ENCODE assay signal across 19 cellular contexts in genomic region chr2:5474716-5475115, GRCh38.
"Had no signal": no experiment of that assay in that cellular context is flagged by ENCODE, and none has a peak within 500 bp of the region (broad histone marks: within the 10 kb centered on the region; RNA-seq: fewer than 3 reads in every experiment).

No MANE protein-coding gene starts in this region.

- DNase-seq: activated CD4-positive, alpha-beta T cell treated with anti-CD3 and anti-CD28 coated beads for 1 hour; activated CD8-positive, alpha-beta memory T cell treated with anti-CD3 and anti-CD28 coated beads for 24 hours; activated CD8-positive, alpha-beta memory T cell treated with anti-CD3 and anti-CD28 coated beads, Interleukin-2, amount 50 U/mL, for 48 hours; activated effector memory CD4-positive, alpha-beta T cell treated with anti-CD3 and anti-CD28 coated beads, Interleukin-2, amount 50 U/mL, for 16 hours; activated T-cell treated with anti-CD3 and anti-CD28 coated beads, Interleukin-2, amount 50 U/mL, for 48 hours; adrenal gland; effector CD8-positive, alpha-beta T cell; esophagus squamous epithelium; mammary epithelial cell; psoas muscle; stimulated activated CD4-positive, alpha-beta T cell treated with anti-CD3 and anti-CD28 coated beads, Interleukin-2, amount 100 ng/mL, for 24 hours; stimulated activated naive CD8-positive, alpha-beta T cell treated with anti-CD3 and anti-CD28 coated beads, Interleukin-15, Interleukin-2, amounts not matched to agents 100 U/mL and 50 U/mL, for 24 hours; substantia nigra; T-helper 2 cell; tibial artery had no signal

- H3K9me3 Mint-ChIP-seq: activated naive CD4-positive, alpha-beta T cell treated with anti-CD3 and anti-CD28 coated beads, Interleukin-2, amount 50 U/mL, for 24 hours; dendritic cell treated with granulocyte-macrophage colony-stimulating factor and Interleukin-4, amounts not matched to agents 40 ng/mL and 50 ng/mL, for 4 days; neural crest cell had no signal

- H3K36me3 Mint-ChIP-seq: activated naive CD4-positive, alpha-beta T cell treated with anti-CD3 and anti-CD28 coated beads, Interleukin-2, amount 50 U/mL, for 24 hours had no signal

- H3K27ac Mint-ChIP-seq: activated naive CD4-positive, alpha-beta T cell treated with anti-CD3 and anti-CD28 coated beads, Interleukin-2, amount 50 U/mL, for 24 hours; dendritic cell treated with granulocyte-macrophage colony-stimulating factor and Interleukin-4, amounts not matched to agents 40 ng/mL and 50 ng/mL, for 4 days had no signal

- H3K4me3 Mint-ChIP-seq: activated naive CD4-positive, alpha-beta T cell treated with anti-CD3 and anti-CD28 coated beads, Interleukin-2, amount 50 U/mL, for 24 hours; dendritic cell treated with granulocyte-macrophage colony-stimulating factor and Interleukin-4, amounts not matched to agents 40 ng/mL and 50 ng/mL, for 4 days; neural crest cell had no signal

- H3K4me1 Mint-ChIP-seq: activated naive CD4-positive, alpha-beta T cell treated with anti-CD3 and anti-CD28 coated beads, Interleukin-2, amount 50 U/mL, for 24 hours had no signal

- ATAC-seq: psoas muscle; right cardiac atrium; stimulated activated naive CD8-positive, alpha-beta T cell treated with anti-CD3 and anti-CD28 coated beads, Interleukin-15, Interleukin-2, amounts not matched to agents 100 U/mL and 50 U/mL, for 24 hours had no signal

- H3K27me3 Mint-ChIP-seq: activated naive CD4-positive, alpha-beta T cell treated with anti-CD3 and anti-CD28 coated beads, Interleukin-2, amount 50 U/mL, for 24 hours; dendritic cell treated with granulocyte-macrophage colony-stimulating factor and Interleukin-4, amounts not matched to agents 40 ng/mL and 50 ng/mL, for 4 days had no signal
